Comparison of ENCODE assay signal across 14 cellular contexts in the genomic region with DNA sequence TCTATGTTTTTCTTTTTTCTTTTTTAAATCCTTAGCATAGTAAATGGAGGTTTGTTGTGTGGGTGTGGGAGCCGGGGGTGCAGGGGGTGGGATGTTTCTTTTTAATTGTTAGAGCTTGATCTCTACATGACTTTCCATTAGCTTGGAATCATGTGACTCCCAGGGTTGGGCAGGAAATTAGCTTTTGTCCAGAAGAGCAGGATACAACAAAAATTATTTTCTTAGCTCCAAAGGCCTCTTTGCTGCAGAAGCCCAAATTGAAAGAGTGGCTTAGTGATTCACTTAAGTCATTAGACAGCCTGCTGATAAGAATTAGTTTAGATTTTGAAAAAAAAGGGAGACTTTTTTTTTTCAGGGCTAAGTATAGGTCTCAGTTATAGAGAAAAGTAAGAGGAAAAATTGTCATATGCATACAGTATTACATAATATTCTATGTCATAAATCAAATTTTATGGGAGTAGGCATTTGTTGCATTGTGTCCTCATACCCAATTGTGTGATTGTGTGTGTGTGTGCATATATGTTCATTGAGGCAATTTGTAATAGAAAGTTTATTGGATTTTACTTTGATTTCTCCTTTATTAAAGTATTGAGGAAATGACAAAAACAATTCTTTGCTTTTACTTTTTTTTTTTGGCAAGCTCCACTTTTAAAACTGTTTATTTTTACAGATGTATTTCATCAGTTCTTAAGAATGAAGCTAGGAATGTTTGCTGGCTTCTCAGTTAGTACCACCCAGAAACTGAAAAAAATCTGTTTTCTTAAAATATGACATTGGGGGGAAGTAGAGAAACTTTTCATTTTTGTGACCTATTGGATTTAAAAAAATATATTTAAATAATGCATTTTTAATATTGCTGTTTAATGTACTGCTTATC. TPM values are rescaled to one million over a fixed set of nuclear protein-coding genes. Genes with fewer than 3 reads are reported as not detected.
DNase-seq lines count a peak whose midpoint lies in the region; ATAC-seq, FAIRE-seq and TF ChIP-seq lines count a peak whose summit lies in the region.
"Had no signal": no experiment of that assay in that cellular context is flagged by ENCODE, and none has a peak within 500 bp of the region (broad histone marks: within the 10 kb centered on the region; RNA-seq: fewer than 3 reads in every experiment).

No MANE protein-coding gene starts in this region.

- no TSS peak for BruUV-seq in K562 (replicated peaks; lab: Mats Ljungman, UMichigan)

- POLR2A ChIA-PET in K562 (lab: Yijun Ruan, JAX) = no interaction called here
- POLR2A ChIA-PET in CD8-positive, alpha-beta memory T cell (lab: Charles Lee) = no interaction called here

- no peaks in the 10 kb centered on the region for H3K27me3 Mint-ChIP-seq in CD8-positive, alpha-beta memory T cell

- peaks cover 0 to 4% (median 0%) of the 10 kb centered on the region in 3 donors for H3K4me1 Mint-ChIP-seq in CD8-positive, alpha-beta memory T cell

- no peaks in the 10 kb centered on the region; the same call in 2 of the 3 replicates for H3K79me2 ChIP-seq in K562 (ENCODE audit: control insufficient read depth, insufficient read depth, low read length)

- intact Hi-C loops in K562 (cut with micrococcal nuclease) = loop anchor here (5.0 kb wide), 1 partner anchor 294 kb away; no protein-coding TSS in a partner anchor

- H4K20me1 ChIP-seq in K562 (replicated peaks; ENCODE audit: control insufficient read depth, insufficient read depth, low read length) = no peaks in the 10 kb centered on the region

- no peaks in the 10 kb centered on the region for H3K9me3 Mint-ChIP-seq in CD8-positive, alpha-beta memory T cell
- H3K9me3 Mint-ChIP-seq: natural killer cell had no signal

- H3K4me1 ChIP-seq in K562 (replicated peaks in 1 of 2; ENCODE audit: control insufficient read depth in 2 of 2, insufficient read depth in 2 of 2, low read length in 2 of 2) = no peaks in the 10 kb centered on the region
- H3K4me1 ChIP-seq in CD8-positive, alpha-beta memory T cell (ENCODE audit: insufficient read depth, low read length) = no peaks in the 10 kb centered on the region

- H3K27ac Mint-ChIP-seq in CD8-positive, alpha-beta memory T cell = peak overlapping the region in 1 of 8 donors; percentile 20
- H3K27ac Mint-ChIP-seq: natural killer cell had no signal

- CTCF ChIA-PET in K562 (lab: Yijun Ruan, JAX; ENCODE audit: low intra/inter-chr PET ratio) = no interaction called here
- CTCF ChIA-PET in CD8-positive, alpha-beta memory T cell (lab: Charles Lee) = interaction anchor here (1.0 kb wide), 1 partner anchor 14 kb away, joined by 3 read pairs; no protein-coding TSS in a partner anchor

- H3K27me3 ChIP-seq in K562 (ENCODE audit: control insufficient read depth in 2 of 2, insufficient read depth in 2 of 2, low read length in 2 of 2) = no peaks in the 10 kb centered on the region
- H3K27me3 ChIP-seq in CD8-positive, alpha-beta memory T cell (ENCODE audit: insufficient read depth, low read length, poor library complexity, severe bottlenecking) = no peaks in the 10 kb centered on the region

- no peaks in the 10 kb centered on the region for H3K36me3 ChIP-seq in K562 (ENCODE audit: control insufficient read depth, insufficient read depth, low read length)
- H3K36me3 ChIP-seq in CD8-positive, alpha-beta memory T cell (ENCODE audit: insufficient read depth, low read length) = no peaks in the 10 kb centered on the region

- H3K9me3 ChIP-seq in K562 (replicated peaks; ENCODE audit: control insufficient read depth, insufficient read depth, low read depth, low read length) = no peaks in the 10 kb centered on the region
- H3K9me3 ChIP-seq in CD8-positive, alpha-beta memory T cell (ENCODE audit: low read length) = no peaks in the 10 kb centered on the region

- in situ Hi-C loops in K562 (cut with MboI) = no loop called here

- TF ChIP-seq POLR2A in K562 (conservative IDR thresholded peaks at IDR 0.05) = no peak

- H3K27ac ChIP-seq in K562 (ENCODE audit: extremely low read depth, low read depth, low read length) = no peak overlapping the region
- H3K27ac ChIP-seq in CD8-positive, alpha-beta memory T cell (ENCODE audit: low read depth, low read length) = no peak overlapping the region

- TF ChIP-seq RAD21 in K562 (CRISPR knock-in tag; conservative IDR thresholded peaks at IDR 0.05 in 1 of 2, IDR thresholded peaks at IDR 0.05 in 1 of 2) = no peak

- H3K4me2 ChIP-seq in K562 (ENCODE audit: insufficient read depth, low read length) = no peak overlapping the region

- peak; percentile 17 for DNase-seq in GM04503 (ENCODE audit: low read depth)
- DNase-seq in K562 (ENCODE audit: extremely low read depth in 1 of 4, low spot score in 3 of 4) = no peak
- peak; percentile 70 for DNase-seq in iris pigment epithelial cell (ENCODE audit: low read depth)
- DNase-seq in smooth muscle cell of the brain vasculature (ENCODE audit: low read depth, low spot score) = peak; percentile 21
- DNase-seq in NCI-H2029 (lab: John Stamatoyannopoulos, UW) = no peak
- DNase-seq in CD8-positive, alpha-beta memory T cell = no peak
- DNase-seq in germinal center (ENCODE audit: low spot score) = no peak
- DNase-seq: activated CD8-positive, alpha-beta memory T cell treated with anti-CD3 and anti-CD28 coated beads, Interleukin-2, amount 50 U/mL, for 4 hours; central memory CD4-positive, alpha-beta T cell; natural killer cell; NCI-H1105; NK-92 treated with Interleukin-12 subunit alpha and Interleukin-12 subunit beta, amount 100 ng/mL, for 24 hours had no signal

- TF ChIP-seq EP300 in K562 (IDR thresholded peaks at IDR 0.05; ENCODE audit: low read length) = no peak

- FAIRE-seq in K562 (lab: Jason Lieb, UNC) = peak; percentile 29

- H3K36me3 Mint-ChIP-seq in CD8-positive, alpha-beta memory T cell = peaks cover 5 to 6% (median 6%) of the 10 kb centered on the region in 3 donors
- H3K36me3 Mint-ChIP-seq: natural killer cell had no signal

- no peaks in the 10 kb centered on the region for H3K9me1 ChIP-seq in K562 (ENCODE audit: control insufficient read depth, insufficient read depth, low read length)

- H2AFZ ChIP-seq in K562 (ENCODE audit: low read depth, low read length) = no peak overlapping the region

- ATAC-seq in K562 = no peak
- ATAC-seq in activated CD4-positive, CD25-positive, alpha-beta regulatory T cell treated with anti-CD3 and anti-CD28 coated beads, Interleukin-2, amount 50 U/mL, for 24 hours = no peak
- ATAC-seq: natural killer cell had no signal

- 40% methylated on average over 1 of the region's 1 CpG for WGBS in K562 (ENCODE audit: insufficient coverage, low coverage, missing lambda C conversion rate)

- no peak overlapping the region for H3K4me3 ChIP-seq in K562
- no peak overlapping the region for H3K4me3 ChIP-seq in CD8-positive, alpha-beta memory T cell (ENCODE audit: low read length)

- H3K4me3 Mint-ChIP-seq in CD8-positive, alpha-beta memory T cell = no peak overlapping the region
- H3K4me3 Mint-ChIP-seq: natural killer cell had no signal

- TF ChIP-seq CTCF in K562 (IDR thresholded peaks at IDR 0.05 in 2 of 3, conservative IDR thresholded peaks at IDR 0.05 in 1 of 3; ENCODE audit: insufficient read depth in 2 of 3, low read depth in 1 of 3, low read length in 3 of 3) = no peak

- H3K9ac ChIP-seq in K562 (ENCODE audit: insufficient read depth in 1 of 2, low read depth in 2 of 2, low read length in 2 of 2) = no peak overlapping the region

TF ChIP-seq in K562, 482 proteins besides CTCF, POLR2A, EP300 and RAD21:
- TF ChIP-seq, protein P1, sequence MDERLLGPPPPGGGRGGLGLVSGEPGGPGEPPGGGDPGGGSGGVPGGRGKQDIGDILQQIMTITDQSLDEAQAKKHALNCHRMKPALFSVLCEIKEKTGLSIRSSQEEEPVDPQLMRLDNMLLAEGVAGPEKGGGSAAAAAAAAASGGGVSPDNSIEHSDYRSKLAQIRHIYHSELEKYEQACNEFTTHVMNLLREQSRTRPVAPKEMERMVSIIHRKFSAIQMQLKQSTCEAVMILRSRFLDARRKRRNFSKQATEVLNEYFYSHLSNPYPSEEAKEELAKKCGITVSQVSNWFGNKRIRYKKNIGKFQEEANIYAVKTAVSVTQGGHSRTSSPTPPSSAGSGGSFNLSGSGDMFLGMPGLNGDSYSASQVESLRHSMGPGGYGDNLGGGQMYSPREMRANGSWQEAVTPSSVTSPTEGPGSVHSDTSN (CRISPR knock-in tag; IDR thresholded peaks at IDR 0.05; ENCODE audit: low read depth) = no peak
- TF ChIP-seq, protein P1 (tag; conservative IDR thresholded peaks at IDR 0.05; ENCODE audit: low read depth) = 0 out of 2 replicates have a peak, but pooled peaks have one; percentile 23
- no peak for TF ChIP-seq HMGN3 (IDR thresholded peaks at IDR 0.05; ENCODE audit: borderline replicate concordance, extremely low read depth, insufficient read length, low read depth, low read length)

RNA-seq across cellular contexts. Expression of a gene that starts 47.4 kb away (rescaled TPM):
- 24.7 and 33.3 TPM in 2 replicates for total RNA-seq in K562 (2011; cell fraction: chromatin; rRNA removed; ENCODE audit: low replicate concordance)
- 15.7 and 23.2 TPM in 2 replicates for total RNA-seq in K562 (2011; cell fraction: nucleolus; rRNA removed)
- total RNA-seq in K562 (2011; cell fraction: nucleoplasm; rRNA removed) = 29.8 and 32.1 TPM in 2 replicates
- 8.7 and 12.7 TPM in 2 replicates for total RNA-seq in K562 (2014; rRNA removed)
- total RNA-seq in K562 (2014; rRNA removed; fragmentation: Illumina TruSeq; extraction: Trizol) = 9.8 and 10.1 TPM in 2 replicates
- total RNA-seq in K562 (2015; rRNA removed; fragmentation: Illumina TruSeq; extraction: Trizol) = 7.6 TPM in 2 replicates
- total RNA-seq in K562 (2021) = 8.8 and 9.4 TPM in 2 replicates
- polyA plus RNA-seq in K562 (2011; rRNA removed) = 1.7 and 2.2 TPM in 2 replicates
- 1.2 and 1.8 TPM in 2 replicates for polyA plus RNA-seq in K562 (2011; cell fraction: cytosol; rRNA removed)
- polyA plus RNA-seq in K562 (2011; cell fraction: nucleus; rRNA removed) = 2.7 and 3.1 TPM in 2 replicates
- polyA plus RNA-seq in K562 (2012) = 6.3 and 10.7 TPM in 2 replicates
- 8.3 and 8.4 TPM in 2 replicates for polyA plus RNA-seq in K562 (2014; fragmentation: Illumina TruSeq; extraction: Trizol)
- polyA plus RNA-seq in K562 (2014; fragmentation: Nextera tagmentation; extraction: Ambion mirVana) = 1 to 10 TPM; 1.5 to 1.8 TPM
- polyA plus RNA-seq in K562 (2014; rRNA removed) = 6.2 and 7.1 TPM in 2 replicates
- polyA minus RNA-seq in K562 (2011; rRNA and poly(A)+ RNA removed) = 3.1 and 4.5 TPM in 2 replicates
- polyA minus RNA-seq in K562 (2011; cell fraction: cytosol; rRNA and poly(A)+ RNA removed) = 1.1 and 1.5 TPM in 2 replicates
- 4.8 and 7.9 TPM in 2 replicates for polyA minus RNA-seq in K562 (2011; cell fraction: nucleus; rRNA and poly(A)+ RNA removed)
- total RNA-seq in CD8-positive, alpha-beta memory T cell = not detected
- polyA plus RNA-seq in CD8-positive, alpha-beta memory T cell = not detected
- total RNA-seq: natural killer cell, ureter had no signal

Comparison
In these comparisons a context has a peak if more than half of its experiments do, and no peak if none do; other contexts are left out.
1. DNase-seq: peak in GM04503 (single experiment), iris pigment epithelial cell (single experiment) and smooth muscle cell of the brain vasculature (single experiment); none in K562 (0 of 4), NCI-H2029 (single experiment), CD8-positive, alpha-beta memory T cell (0 of 5) and germinal center (single experiment).
2. RNA of a gene that starts 47.4 kb away (total RNA-seq): 7.6 to 33.3 TPM in K562; not detected in CD8-positive, alpha-beta memory T cell; every median in the first group is over 4 times any median in the second.